In the genomic region with DNA sequence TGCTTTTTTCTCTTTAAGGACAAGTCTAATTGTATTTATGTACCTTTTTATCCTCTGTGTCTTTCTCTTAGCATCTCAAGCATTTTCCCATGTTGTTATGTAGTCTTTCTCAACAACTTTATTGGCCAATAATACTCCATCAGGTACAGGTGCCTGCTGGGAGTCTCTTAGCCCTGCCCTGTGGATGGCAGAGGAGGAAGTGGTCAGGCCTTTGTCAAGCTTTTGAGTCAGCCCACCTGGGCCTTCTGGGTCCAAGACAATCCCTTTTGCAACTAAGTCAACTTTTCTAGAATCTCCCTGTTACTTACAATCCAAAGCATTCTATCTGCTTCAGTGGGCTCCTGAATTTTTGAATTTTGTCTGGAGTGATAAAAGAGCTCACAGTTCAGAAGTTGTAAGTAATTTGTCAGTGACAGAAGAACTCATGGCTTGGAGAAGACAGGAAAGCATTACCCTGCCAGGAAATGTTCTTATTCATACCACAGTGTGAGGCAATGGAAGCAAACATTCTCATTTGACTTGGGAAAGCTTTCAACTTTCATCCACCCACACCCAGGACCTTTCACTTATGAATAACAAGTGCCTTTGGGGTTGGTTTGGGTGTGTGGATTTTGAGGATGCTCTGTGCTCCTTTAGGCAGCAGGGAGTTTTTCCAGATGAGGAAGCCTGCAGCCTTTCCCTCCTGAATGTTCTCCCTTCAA, we compare ENCODE assay signal across 1 cellular context.
TF ChIP-seq lines count a peak whose summit lies in the region.

No MANE protein-coding gene starts in this region.

TF ChIP-seq in HepG2, 621 proteins besides CTCF, POLR2A, EP300 and RAD21 (continued from another document):
- no peak for TF ChIP-seq BCLAF1 (IDR thresholded peaks at IDR 0.05)
- no peak for TF ChIP-seq ZNF326 (CRISPR knock-in tag; IDR thresholded peaks at IDR 0.05; ENCODE audit: borderline replicate concordance)
- no peak for TF ChIP-seq ASH2L (IDR thresholded peaks at IDR 0.05; ENCODE audit: insufficient read length, low read depth, low read length)
- no peak for TF ChIP-seq SMAD1 (CRISPR knock-in tag; IDR thresholded peaks at IDR 0.05; ENCODE audit: borderline replicate concordance, low read depth)
- no peak for TF ChIP-seq STAG1 (CRISPR knock-in tag; IDR thresholded peaks at IDR 0.05)
- TF ChIP-seq, protein P1, sequence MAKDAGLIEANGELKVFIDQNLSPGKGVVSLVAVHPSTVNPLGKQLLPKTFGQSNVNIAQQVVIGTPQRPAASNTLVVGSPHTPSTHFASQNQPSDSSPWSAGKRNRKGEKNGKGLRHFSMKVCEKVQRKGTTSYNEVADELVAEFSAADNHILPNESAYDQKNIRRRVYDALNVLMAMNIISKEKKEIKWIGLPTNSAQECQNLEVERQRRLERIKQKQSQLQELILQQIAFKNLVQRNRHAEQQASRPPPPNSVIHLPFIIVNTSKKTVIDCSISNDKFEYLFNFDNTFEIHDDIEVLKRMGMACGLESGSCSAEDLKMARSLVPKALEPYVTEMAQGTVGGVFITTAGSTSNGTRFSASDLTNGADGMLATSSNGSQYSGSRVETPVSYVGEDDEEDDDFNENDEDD (CRISPR knock-in tag; IDR thresholded peaks at IDR 0.05; ENCODE audit: borderline replicate concordance): no peak
- TF ChIP-seq PBX3 (CRISPR knock-in tag; IDR thresholded peaks at IDR 0.05; ENCODE audit: borderline replicate concordance): no peak
- TF ChIP-seq BHLHE40 (IDR thresholded peaks at IDR 0.05; ENCODE audit: low read length): no peak
- TF ChIP-seq, protein P2, sequence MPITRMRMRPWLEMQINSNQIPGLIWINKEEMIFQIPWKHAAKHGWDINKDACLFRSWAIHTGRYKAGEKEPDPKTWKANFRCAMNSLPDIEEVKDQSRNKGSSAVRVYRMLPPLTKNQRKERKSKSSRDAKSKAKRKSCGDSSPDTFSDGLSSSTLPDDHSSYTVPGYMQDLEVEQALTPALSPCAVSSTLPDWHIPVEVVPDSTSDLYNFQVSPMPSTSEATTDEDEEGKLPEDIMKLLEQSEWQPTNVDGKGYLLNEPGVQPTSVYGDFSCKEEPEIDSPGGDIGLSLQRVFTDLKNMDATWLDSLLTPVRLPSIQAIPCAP (CRISPR knock-in tag; IDR thresholded peaks at IDR 0.05; ENCODE audit: low read depth): no peak
